Comparison of ENCODE assay signal across 21 cellular contexts in genomic region chr1:225504776-225505175, GRCh38.
"Had no signal": no experiment of that assay in that cellular context is flagged by ENCODE, and none has a peak within 500 bp of the region (broad histone marks: within the 10 kb centered on the region; RNA-seq: fewer than 3 reads in every experiment).

No MANE protein-coding gene starts in this region.

- H3K9ac ChIP-seq: KMS-11 had no signal

- DNase-seq: Kasumi-1, MM.1S, NCI-H1092 treated with DMSO at 0.1 percent for 48 hours, NCI-H1436, NCI-H187, NCI-H2029, NCI-H2081 treated with DMSO at 0.1 percent for 48 hours, NCI-H2171, NCI-H226, NCI-H446, NCI-H510A, NCI-H524 treated with DMSO at 0.1 percent for 48 hours, NCI-H69, NCI-H774, PC-3, SHP77 had no signal

- H3K4me3 ChIP-seq: K562 had no signal

- ATAC-seq: K562, Panc1, PC-3, SK-N-SH treated with all-trans-retinoic acid at 6 μM for 48 hours had no signal

- H3K27ac ChIP-seq: KMS-11, RWPE1 had no signal

- FAIRE-seq: K562 had no signal
